ENCODE assay signal across 13 cellular contexts in genomic region chr7:108630002-108630401, GRCh38.
A peak's percentile ranks its signal among the peaks of the same experiment; 100 is the strongest.
DNase-seq lines count a peak whose midpoint lies in the region; ATAC-seq lines count a peak whose summit lies in the region.
"Had no signal": no experiment of that assay in that cellular context is flagged by ENCODE, and none has a peak within 500 bp of the region (broad histone marks: within the 10 kb centered on the region; RNA-seq: fewer than 3 reads in every experiment).

No MANE protein-coding gene starts in this region.

- peak; percentile 87 for DNase-seq in NCI-H1092 treated with DMSO at 0.1 percent for 48 hours (lab: John Stamatoyannopoulos, UW)
- DNase-seq in anterior cingulate cortex (lab: John Stamatoyannopoulos, UW) = peak in 37 of 58 donors; percentile 0 to 72 (median 19)
- peak in 2 of 3 donors; percentile 35 to 57 for DNase-seq in right cardiac atrium
- peak; percentile 14 for DNase-seq in skeletal muscle cell (ENCODE audit: low read depth)
- no peak for DNase-seq in naive thymus-derived CD8-positive, alpha-beta T cell
- DNase-seq in KG1 (lab: John Stamatoyannopoulos, UW) = no peak
- DNase-seq: activated CD4-positive, alpha-beta memory T cell treated with anti-CD3 and anti-CD28 coated beads, Interleukin-2, amount 10 ng/mL, durations not matched to agents 7 days and 5 days; activated effector memory CD4-positive, alpha-beta T cell treated with Interleukin-2 at 50 U/mL for 16 hours; T-helper 9 cell had no signal

- H3K4me3 Mint-ChIP-seq in naive thymus-derived CD8-positive, alpha-beta T cell = no peak overlapping the region
- H3K4me3 Mint-ChIP-seq: activated CD4-positive, alpha-beta memory T cell treated with anti-CD3 and anti-CD28 coated beads, Interleukin-2, amount 10 ng/mL, durations not matched to agents 7 days and 5 days had no signal

- no peak overlapping the region for H3K27ac ChIP-seq in right cardiac atrium (ENCODE audit: low read length)
- H3K27ac ChIP-seq: epithelial cell of prostate, thoracic aorta had no signal

- WGBS in right cardiac atrium = 34% methylated on average over 2 of the region's 2 CpGs

- peaks cover 0 to 5% (median 0%) of the 10 kb centered on the region in 9 donors for H3K9me3 Mint-ChIP-seq in naive thymus-derived CD8-positive, alpha-beta T cell
- H3K9me3 Mint-ChIP-seq: activated CD4-positive, alpha-beta memory T cell treated with anti-CD3 and anti-CD28 coated beads, Interleukin-2, amount 10 ng/mL, durations not matched to agents 7 days and 5 days had no signal

- no peaks in the 10 kb centered on the region for H3K4me1 ChIP-seq in right cardiac atrium (ENCODE audit: control insufficient read depth, insufficient read depth, low read length)

- ATAC-seq in right cardiac atrium (peak; percentile 74 to 91), GM21576 (IDR thresholded peaks at IDR 0.05; ENCODE audit: unreplicated experiment) (no peak)
- ATAC-seq in naive thymus-derived CD8-positive, alpha-beta T cell = no peak

- no peaks in the 10 kb centered on the region for H3K4me1 Mint-ChIP-seq in naive thymus-derived CD8-positive, alpha-beta T cell
- H3K4me1 Mint-ChIP-seq: activated CD4-positive, alpha-beta memory T cell treated with anti-CD3 and anti-CD28 coated beads, Interleukin-2, amount 10 ng/mL, durations not matched to agents 7 days and 5 days had no signal

- POLR2A ChIA-PET in naive thymus-derived CD8-positive, alpha-beta T cell (lab: Charles Lee) = no interaction called here

- intact Hi-C loops in right cardiac atrium (cut with DNase I) = no loop called here

- no peaks in the 10 kb centered on the region for H3K9me3 ChIP-seq in right cardiac atrium (ENCODE audit: control insufficient read depth, low read length)
- H3K9me3 ChIP-seq: thoracic aorta had no signal

- no peak overlapping the region for H3K4me3 ChIP-seq in right cardiac atrium (ENCODE audit: low read length)
- no peak overlapping the region for H3K4me3 ChIP-seq in skeletal muscle cell (ENCODE audit: low read depth, low read length)
- H3K4me3 ChIP-seq: skin epidermis, thoracic aorta had no signal

- no peak overlapping the region for H3K27ac Mint-ChIP-seq in naive thymus-derived CD8-positive, alpha-beta T cell
- H3K27ac Mint-ChIP-seq: activated CD4-positive, alpha-beta memory T cell treated with anti-CD3 and anti-CD28 coated beads, Interleukin-2, amount 10 ng/mL, durations not matched to agents 7 days and 5 days had no signal

- no peaks in the 10 kb centered on the region for H3K36me3 Mint-ChIP-seq in naive thymus-derived CD8-positive, alpha-beta T cell

- H3K27me3 Mint-ChIP-seq in naive thymus-derived CD8-positive, alpha-beta T cell = peaks cover 0 to 11% (median 10%) of the 10 kb centered on the region in 5 donors

- no peaks in the 10 kb centered on the region for H3K27me3 ChIP-seq in right cardiac atrium (ENCODE audit: control insufficient read depth, insufficient read depth)

Comparison
In these comparisons a context has a peak if more than half of its experiments do, and no peak if none do; other contexts are left out.
1. DNase-seq: peak in NCI-H1092 treated with DMSO at 0.1 percent for 48 hours (single experiment), anterior cingulate cortex (37 of 58), right cardiac atrium (2 of 3) and skeletal muscle cell (single experiment); none in naive thymus-derived CD8-positive, alpha-beta T cell (0 of 10) and KG1 (single experiment).
2. ATAC-seq: peak in right cardiac atrium (2 of 2); none in naive thymus-derived CD8-positive, alpha-beta T cell (0 of 2) and GM21576 (single experiment).